In the genomic region with DNA sequence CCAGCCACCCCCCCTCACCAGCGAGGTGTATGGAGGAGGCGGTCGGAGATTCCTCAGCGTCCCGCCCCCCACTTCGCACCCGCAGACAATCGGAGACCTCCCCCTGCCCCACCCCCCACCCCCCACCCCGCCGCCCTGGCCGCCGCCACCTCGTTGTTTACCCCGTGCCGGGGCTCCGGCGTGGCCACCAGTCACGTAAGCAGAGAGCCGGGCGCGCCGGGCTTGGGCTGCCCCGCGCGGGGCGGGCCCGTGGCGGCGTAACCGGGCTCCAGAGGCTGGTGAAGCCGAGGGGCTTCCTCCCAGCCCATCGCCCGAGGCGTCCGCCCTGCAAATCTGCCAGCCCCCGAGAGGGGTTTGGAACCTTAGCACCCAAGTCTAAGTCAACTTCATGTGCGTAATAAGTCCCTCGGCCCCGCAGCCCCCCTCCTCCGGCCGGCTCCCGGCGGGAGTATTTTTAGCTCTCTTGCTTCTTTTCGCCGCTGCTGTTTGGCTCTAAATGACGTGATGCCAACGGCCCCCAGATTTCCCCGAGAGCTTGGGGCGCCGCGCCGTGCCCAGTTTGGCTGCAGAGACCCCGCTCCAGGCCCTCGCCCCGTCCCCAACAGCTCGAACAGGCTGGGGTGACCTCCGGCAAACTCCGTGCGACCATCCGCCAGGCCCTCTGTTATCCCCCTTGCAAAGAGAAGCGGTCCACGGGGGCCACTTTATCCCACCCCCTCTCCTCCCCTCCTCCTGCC, we compare ENCODE assay signal across 8 cellular contexts. TPM values are rescaled to one million over a fixed set of nuclear protein-coding genes. Genes with fewer than 3 reads are reported as not detected.
DNase-seq lines count a peak whose midpoint lies in the region; ATAC-seq and TF ChIP-seq lines count a peak whose summit lies in the region.

No MANE protein-coding gene starts in this region.

- H3K4me3 Mint-ChIP-seq in T-helper 17 cell, result peak overlapping the region; percentile 98

- H3K27ac ChIP-seq in 22Rv1, result peak overlapping the region; percentile 86
- peak overlapping the region; percentile 88 for H3K27ac ChIP-seq in GM23248
- H3K27ac ChIP-seq in caudate nucleus (ENCODE audit: low read depth, low read length), result peak overlapping the region; percentile 99

- no peaks in the 10 kb centered on the region for H3K36me3 ChIP-seq in GM23248 (ENCODE audit: low read depth)

- peak overlapping the region; percentile 98 for H3K27ac Mint-ChIP-seq in T-helper 17 cell

- H3K27me3 ChIP-seq in GM23248 (replicated peaks; ENCODE audit: insufficient read depth), result no peaks in the 10 kb centered on the region

- peak; percentile 82 for DNase-seq in GM23248
- peak; percentile 49 to 61 (median 56) for DNase-seq in T-helper 17 cell
- peak in 34 of 61 donors; percentile 41 to 82 (median 66) for DNase-seq in caudate nucleus (lab: John Stamatoyannopoulos, UW)
- DNase-seq in kidney tubule cell (ENCODE audit: low spot score), result peak; percentile 56
- DNase-seq in stimulated activated CD4-positive, alpha-beta T cell treated with anti-CD3 and anti-CD28 coated beads, Interleukin-15, amount 100 ng/mL, for 24 hours, result peak; percentile 62
- DNase-seq in SKM-1 (lab: John Stamatoyannopoulos, UW; ENCODE audit: unreplicated experiment), result no peak

- H3K9me3 ChIP-seq in GM23248 (ENCODE audit: low read depth), result no peaks in the 10 kb centered on the region
- H3K9me3 ChIP-seq in T-helper 17 cell (ENCODE audit: control insufficient read depth, low read length, poor library complexity, severe bottlenecking), result no peaks in the 10 kb centered on the region

- H3K27me3 Mint-ChIP-seq in T-helper 17 cell, result no peaks in the 10 kb centered on the region

- H3K4me3 ChIP-seq in GM23248, result peak overlapping the region; percentile 90

- no peaks in the 10 kb centered on the region for H3K9me2 ChIP-seq in GM23248 (ENCODE audit: insufficient read depth)

- H3K9ac ChIP-seq in GM23248, result peak overlapping the region; percentile 96

- peaks cover 4% of the 10 kb centered on the region for H3K36me3 Mint-ChIP-seq in T-helper 17 cell (ENCODE audit: low read depth)

- in situ Hi-C loops in GM23248 (cut with MboI), result no loop called here

- H4K20me1 ChIP-seq in GM23248 (ENCODE audit: insufficient read depth), result no peaks in the 10 kb centered on the region

- H3F3A ChIP-seq in GM23248 (ENCODE audit: insufficient read depth), result peaks cover 16% of the 10 kb centered on the region

- H3K79me2 ChIP-seq in GM23248 (ENCODE audit: insufficient read depth), result peaks cover 32% of the 10 kb centered on the region

- peaks cover 59% of the 10 kb centered on the region for H3K4me1 Mint-ChIP-seq in T-helper 17 cell

- no peak for TF ChIP-seq CTCF in 22Rv1 (IDR thresholded peaks at IDR 0.05)

- peak; percentile 30 for ATAC-seq in T-helper 17 cell
- no peak for ATAC-seq in HG02588 (IDR thresholded peaks at IDR 0.05; ENCODE audit: unreplicated experiment)

- H3K4me2 ChIP-seq in GM23248 (ENCODE audit: unreplicated experiment), result peak overlapping the region; percentile 86

- H3K4me1 ChIP-seq in GM23248 (ENCODE audit: insufficient read depth), result peaks cover 9% of the 10 kb centered on the region

- H2AFZ ChIP-seq in GM23248, result peak overlapping the region; percentile 82

- WGBS in GM23248 (ENCODE audit: low coverage in 1 of 2, low lambda C conversion rate in 2 of 2, missing lambda C conversion rate in 2 of 2), 2 experiments, result 1% methylated on average over 47 to 57 of the region's 62 CpGs

RNA-seq across cellular contexts. Expression of a gene that starts 2.7 kb away (rescaled TPM):
- 25.7 and 32.2 TPM in 2 replicates for total RNA-seq in GM23248 (2014; rRNA removed; shearing (Covaris generic))
- 17.6 and 25.7 TPM in 2 replicates for polyA plus RNA-seq in GM23248 (2016; fragmentation: Nextera tagmentation; extraction: Ambion mirVana)
- 10 to 100 TPM; 43.2 to 48.8 TPM for total RNA-seq in T-helper 17 cell
